In the genomic region with DNA sequence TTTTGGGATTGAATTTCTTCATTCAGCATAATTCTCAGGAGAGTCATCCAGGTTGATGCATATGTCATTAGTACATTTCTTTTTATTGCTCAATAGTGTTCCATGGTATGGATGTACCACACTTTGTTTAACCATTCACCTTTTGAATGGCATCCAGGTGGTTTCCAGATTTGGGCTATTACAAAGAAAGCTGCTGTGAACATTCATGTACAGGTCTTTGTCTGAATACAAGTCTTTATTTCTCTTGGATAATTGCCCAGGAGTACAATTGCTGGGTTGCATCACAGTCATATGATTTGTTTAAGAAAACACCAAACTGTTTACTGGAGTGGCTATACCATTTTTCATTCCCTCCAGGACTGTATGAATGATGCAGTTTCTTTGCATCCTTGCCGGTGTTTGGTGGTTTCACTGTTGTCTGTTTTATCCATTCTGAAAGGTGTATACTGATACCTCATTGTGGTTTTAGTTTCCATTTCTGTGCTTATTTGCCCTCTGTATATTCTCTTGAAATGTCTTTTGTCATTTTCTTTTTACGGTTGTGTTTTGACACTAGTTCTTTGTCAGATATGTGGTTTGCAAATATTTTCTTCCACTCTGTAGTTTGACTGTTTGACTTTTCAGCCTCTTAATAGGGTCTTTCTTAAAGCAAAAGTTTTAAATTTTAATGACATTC, we compare ENCODE assay signal across 8 cellular contexts. TPM values are rescaled to one million over a fixed set of nuclear protein-coding genes. Genes with fewer than 3 reads are reported as not detected.
DNase-seq lines count a peak whose midpoint lies in the region; ATAC-seq and TF ChIP-seq lines count a peak whose summit lies in the region.

No MANE protein-coding gene starts in this region.

- H3K9me3 ChIP-seq in SJSA1 (replicated peaks) (no peaks in the 10 kb centered on the region), right lobe of liver (no peaks in the 10 kb centered on the region), WERI-Rb-1 (ENCODE audit: severe bottlenecking) (no peaks in the 10 kb centered on the region), MG63 (no peaks in the 10 kb centered on the region)

- no peak for TF ChIP-seq CTCF in right lobe of liver (IDR thresholded peaks at IDR 0.05)
- TF ChIP-seq CTCF in WERI-Rb-1 (IDR thresholded peaks at IDR 0.05; ENCODE audit: low read depth, low read length) = no peak

- WGBS in right lobe of liver (ENCODE audit: insufficient coverage, low coverage, low lambda C conversion rate, missing lambda C conversion rate) = 62% methylated on average over 2 of the region's 2 CpGs

- DNase-seq in EL (peak; percentile 62), SJSA1 (ENCODE audit: low read depth in 1 of 2, low spot score in 2 of 2) (peak in 1 of 2 experiments; percentile 55), right lobe of liver (no peak), WERI-Rb-1 (no peak), GDM1 (lab: John Stamatoyannopoulos, UW) (no peak), MG63 (no peak)

- ATAC-seq in GM19463 (IDR thresholded peaks at IDR 0.05; ENCODE audit: unreplicated experiment) (peak; percentile 99), HG03432 (IDR thresholded peaks at IDR 0.05; ENCODE audit: unreplicated experiment) (peak; percentile 99), right lobe of liver (peak; percentile 11 to 80 (median 62))

- H3K4me1 ChIP-seq in SJSA1 (replicated peaks) = peaks cover 8% of the 10 kb centered on the region
- H3K4me1 ChIP-seq in right lobe of liver = peaks cover 0 to 6% (median 3%) of the 10 kb centered on the region in 4 donors

- H3K27me3 ChIP-seq in SJSA1 (replicated peaks) = no peaks in the 10 kb centered on the region
- no peaks in the 10 kb centered on the region for H3K27me3 ChIP-seq in right lobe of liver
- no peaks in the 10 kb centered on the region for H3K27me3 ChIP-seq in WERI-Rb-1 (ENCODE audit: insufficient read depth, low read depth, severe bottlenecking)
- no peaks in the 10 kb centered on the region for H3K27me3 ChIP-seq in MG63

- H3K27ac ChIP-seq in SJSA1 (peak overlapping the region; percentile 8; the same call in 1 of the 2 replicates), right lobe of liver (no peak overlapping the region), WERI-Rb-1 (no peak overlapping the region)

- intact Hi-C loops in right lobe of liver (cut with DNase I) = no loop called here

- TF ChIP-seq POLR2A in right lobe of liver (IDR thresholded peaks at IDR 0.05) = no peak

- H3K36me3 ChIP-seq in SJSA1 (peaks cover 12% of the 10 kb centered on the region), right lobe of liver (peaks cover 0 to 9% (median under 1%) of the 10 kb centered on the region in 4 donors), WERI-Rb-1 (peaks cover 82% of the 10 kb centered on the region), MG63 (peaks cover 8% of the 10 kb centered on the region)

- H3K4me3 ChIP-seq in SJSA1 (no peak overlapping the region), right lobe of liver (no peak overlapping the region), WERI-Rb-1 (ENCODE audit: low read depth, low read length) (no peak overlapping the region), MG63 (no peak overlapping the region)

RNA-seq across cellular contexts. Expression of a gene that starts 8.8 kb away (rescaled TPM):
- 11.9 and 25.7 TPM in 2 replicates for total RNA-seq in SJSA1 (2014; rRNA removed; shearing (Covaris generic))
- total RNA-seq in right lobe of liver = 1 to 10 TPM; 4.5 to 7.0 (median 6.2) TPM
- total RNA-seq in MG63 (2014; rRNA removed; shearing (Covaris generic); ENCODE audit: low replicate concordance) = 6.5 and 7.2 TPM in 2 replicates
